Comparison of ENCODE assay signal across 8 cellular contexts in genomic region chr13:106533101-106533939, GRCh38. TPM values are rescaled to one million over a fixed set of nuclear protein-coding genes. Genes with fewer than 3 reads are reported as not detected.
DNase-seq lines count a peak whose midpoint lies in the region; ATAC-seq, FAIRE-seq and TF ChIP-seq lines count a peak whose summit lies in the region.

No MANE protein-coding gene starts in this region.

- intact Hi-C loops in endothelial cell of umbilical vein (cut with micrococcal nuclease) (loop anchor here (1.0 to 10.0 kb wide), 11 partner anchors 157 to 1549 kb away; no protein-coding TSS in a partner anchor), stomach (cut with DNase I; ENCODE audit: low total_unique reads) (no loop called here)

- peak overlapping the region; percentile 75 to 95 (median 87) for H3K4me3 ChIP-seq in endothelial cell of umbilical vein (replicated peaks in 1 of 3; ENCODE audit: insufficient read depth in 1 of 3, low read depth in 1 of 3, low read length in 3 of 3)
- peak overlapping the region; percentile 66 to 94 (median 72) for H3K4me3 ChIP-seq in stomach

- H3K4me1 Mint-ChIP-seq in WTC11 = peaks cover 62% of the 10 kb centered on the region

- H3K36me3 ChIP-seq in endothelial cell of umbilical vein (ENCODE audit: control insufficient read depth in 2 of 2, extremely low read depth in 1 of 2, insufficient read depth in 2 of 2, low read length in 2 of 2) = no peaks in the 10 kb centered on the region
- H3K36me3 ChIP-seq in stomach = no peaks in the 10 kb centered on the region

- peak overlapping the region; percentile 93 for H3K9ac ChIP-seq in endothelial cell of umbilical vein (replicated peaks; ENCODE audit: extremely low read depth, insufficient read depth, low read length)

- CTCF ChIA-PET in WTC11 (lab: Charles Lee) = interaction anchor here (0.8 to 1.4 kb wide), 4 partner anchors 61 to 1123 kb away, joined by 3 to 4 read pairs (median 4); no protein-coding TSS in a partner anchor
- CTCF ChIA-PET in endothelial cell of umbilical vein (lab: Charles Lee) = interaction anchor here (0.6 to 5.1 kb wide), 22 partner anchors 8 to 1962 kb away, joined by 3 to 36 read pairs (median 4); no protein-coding TSS in a partner anchor

- H4K20me1 ChIP-seq in endothelial cell of umbilical vein (replicated peaks; ENCODE audit: control insufficient read depth, extremely low read depth, insufficient read depth, low read length) = no peaks in the 10 kb centered on the region

- peak overlapping the region; percentile 89 for H3K4me3 Mint-ChIP-seq in WTC11

- H3K4me2 ChIP-seq in endothelial cell of umbilical vein (ENCODE audit: insufficient read depth, low read length) = peak overlapping the region; percentile 70

- dilution Hi-C loops in endothelial cell of umbilical vein (cut with MboI; ENCODE audit: extremely low pct_ligation_motif_present, low sequenced_read_pairs) = no loop called here

- peak; percentile 59 for FAIRE-seq in endothelial cell of umbilical vein (lab: Jason Lieb, UNC)

- POLR2A ChIA-PET in WTC11 (lab: Charles Lee) (interaction anchor here (0.8 to 1.9 kb wide), 2 partner anchors 33 to 481 kb away, joined by 3 to 9 read pairs; no protein-coding TSS in a partner anchor), endothelial cell of umbilical vein (lab: Charles Lee) (interaction anchor here (0.5 to 1.2 kb wide), 2 partner anchors 33 to 393 kb away, joined by 3 to 7 read pairs; no protein-coding TSS in a partner anchor)

- no peaks in the 10 kb centered on the region for H3K9me1 ChIP-seq in endothelial cell of umbilical vein (replicated peaks; ENCODE audit: control insufficient read depth, extremely low read depth, insufficient read depth, low read length)

- peak overlapping the region; percentile 17 for H2AFZ ChIP-seq in endothelial cell of umbilical vein (ENCODE audit: low read depth, low read length)

- H3K27ac ChIP-seq in endothelial cell of umbilical vein (ENCODE audit: insufficient read depth, low read depth, low read length) = peak overlapping the region; percentile 85
- H3K27ac ChIP-seq in stomach = peak overlapping the region; percentile 78 to 90 (median 88)

- H3K27ac Mint-ChIP-seq in WTC11 = peak overlapping the region; percentile 57; the same call in 1 of the 2 replicates

- H3K27me3 ChIP-seq in endothelial cell of umbilical vein (ENCODE audit: control insufficient read depth in 2 of 2, insufficient read depth in 2 of 2, low read length in 2 of 2) = no peaks in the 10 kb centered on the region
- H3K27me3 ChIP-seq in stomach = peaks cover 0 to 14% (median 10%) of the 10 kb centered on the region in 3 donors

- no peak for TF ChIP-seq EP300 in stomach (IDR thresholded peaks at IDR 0.05)

- H3K9me3 Mint-ChIP-seq in WTC11 = no peaks in the 10 kb centered on the region

- no peaks in the 10 kb centered on the region for H3K9me3 ChIP-seq in endothelial cell of umbilical vein (replicated peaks; ENCODE audit: control insufficient read depth, insufficient read depth, low read length)
- no peaks in the 10 kb centered on the region for H3K9me3 ChIP-seq in stomach

- TF ChIP-seq CTCF in WTC11 (IDR thresholded peaks at IDR 0.05) (peak; percentile 21; the same call in 1 of the 2 replicates), endothelial cell of umbilical vein (IDR thresholded peaks at IDR 0.05; ENCODE audit: extremely low read depth in 1 of 2, insufficient read depth in 1 of 2, low read depth in 1 of 2, low read length in 2 of 2) (peak; percentile 58 to 62), stomach (IDR thresholded peaks at IDR 0.05) (peak in 3 of 7 experiments; percentile 48 to 70 (median 60))

- H3K79me2 ChIP-seq in endothelial cell of umbilical vein (ENCODE audit: control insufficient read depth, insufficient read depth, low read length) = peaks cover 56% of the 10 kb centered on the region

- H3K36me3 Mint-ChIP-seq in WTC11 = no peaks in the 10 kb centered on the region

- 3 to 5% (median 4%) methylated on average over 35 to 44 of the region's 44 CpGs for WGBS in stomach, 5 donors

- H3K27me3 Mint-ChIP-seq in WTC11 (ENCODE audit: low read depth) = peaks cover 10% of the 10 kb centered on the region

- BruUV-seq in endothelial cell of umbilical vein (replicated peaks; lab: Mats Ljungman, UMichigan) = TSS peak; percentile 11

- ATAC-seq in WTC11 (peak; percentile 12), HG03095 (IDR thresholded peaks at IDR 0.05; ENCODE audit: unreplicated experiment) (no peak)

- TF ChIP-seq POLR2A in endothelial cell of umbilical vein (IDR thresholded peaks at IDR 0.05; ENCODE audit: low read depth, low read length) (no peak), stomach (IDR thresholded peaks at IDR 0.05) (no peak)

- H3K4me1 ChIP-seq in endothelial cell of umbilical vein (ENCODE audit: control insufficient read depth, extremely low read depth, insufficient read depth, low read length) = peaks cover 45% of the 10 kb centered on the region
- H3K4me1 ChIP-seq in stomach = peaks cover 19 to 73% (median 55%) of the 10 kb centered on the region in 4 donors

- DNase-seq in activated T-cell treated with anti-CD3 and anti-CD28 coated beads for 48 hours (ENCODE audit: low read depth) = peak; percentile 25
- DNase-seq in activated T-cell treated with anti-CD3 and anti-CD28 coated beads for 4 hours = no peak
- peak; percentile 60 for DNase-seq in NCI-H1417 treated with DMSO at 0.1 percent for 48 hours (lab: John Stamatoyannopoulos, UW)
- DNase-seq in WTC11 (ENCODE audit: low spot score) = peak; percentile 83
- peak; percentile 81 for DNase-seq in endothelial cell of umbilical vein (ENCODE audit: low read depth, low spot score)
- DNase-seq in medulla oblongata (ENCODE audit: extremely low spot score) = peak; percentile 87
- DNase-seq in stomach = peak; percentile 86

TF ChIP-seq in WTC11, 78 proteins besides CTCF, POLR2A, EP300 and RAD21:
- TF ChIP-seq NR1H2 (CRISPR knock-in tag; IDR thresholded peaks at IDR 0.05) = no peak
- 0 out of 2 replicates have a peak, but pooled peaks have one; percentile 11 for TF ChIP-seq ZNF423 (CRISPR knock-in tag; IDR thresholded peaks at IDR 0.05)
TF ChIP-seq in WTC11: peak in this region for 1.

TF ChIP-seq in endothelial cell of umbilical vein, 7 proteins besides CTCF, POLR2A, EP300 and RAD21:
- no peak for TF ChIP-seq JUN (IDR thresholded peaks at IDR 0.05; ENCODE audit: borderline replicate concordance, insufficient read depth, insufficient read length, low read depth)
- TF ChIP-seq MYC (IDR thresholded peaks at IDR 0.05; ENCODE audit: low read depth, low read length) = no peak
- peak; percentile 14 for TF ChIP-seq GATA2 (IDR thresholded peaks at IDR 0.05; ENCODE audit: insufficient read depth, insufficient read length, low read depth, low read length)
- peak; percentile 50 for TF ChIP-seq POLR2AphosphoS5 (IDR thresholded peaks at IDR 0.05; ENCODE audit: insufficient read depth, low read depth, low read length)
- TF ChIP-seq EZH2 (IDR thresholded peaks at IDR 0.05; ENCODE audit: borderline replicate concordance, low read depth, low read length, severe bottlenecking) = no peak
- no peak for TF ChIP-seq MAX (IDR thresholded peaks at IDR 0.05; ENCODE audit: insufficient read depth, insufficient read length)
- no peak for TF ChIP-seq FOS (IDR thresholded peaks at IDR 0.05; ENCODE audit: borderline replicate concordance, insufficient read depth, low read length)
TF ChIP-seq in endothelial cell of umbilical vein: peak in this region for 2.

RNA-seq across cellular contexts. Expression of gene EFNB2, which starts 2.1 kb away (rescaled TPM):
- total RNA-seq in WTC11 (2021) (14.9 to 15.9 TPM (median 15.0 TPM) in 3 replicates), endothelial cell of umbilical vein (69.5 and 80.3 TPM in 2 replicates), stomach (10 to 100 TPM; 11.6 to 48.7 (median 19.0) TPM)
- polyA plus RNA-seq in endothelial cell of umbilical vein (42.0 and 50.4 TPM in 2 replicates), stomach (1 to 10 TPM; 3.0 to 7.3 (median 7.2) TPM)
- 46.0 and 47.8 TPM in 2 replicates for polyA plus RNA-seq in endothelial cell of umbilical vein (2011; cell fraction: cytosol; rRNA removed)
- 125 and 151 TPM in 2 replicates for polyA plus RNA-seq in endothelial cell of umbilical vein (2011; cell fraction: nucleus; rRNA removed)
- 26.2 and 34.6 TPM in 2 replicates for polyA plus RNA-seq in endothelial cell of umbilical vein (2012)
- polyA minus RNA-seq in endothelial cell of umbilical vein = 97.3 and 109 TPM in 2 replicates
- polyA minus RNA-seq in endothelial cell of umbilical vein (2011; cell fraction: cytosol; rRNA and poly(A)+ RNA removed) = 0.51 TPM
- 147 and 153 TPM in 2 replicates for polyA minus RNA-seq in endothelial cell of umbilical vein (2011; cell fraction: nucleus; rRNA and poly(A)+ RNA removed)

RNA-seq across cellular contexts. Expression of gene ARGLU1, which starts 34.6 kb away (rescaled TPM):
- total RNA-seq in WTC11 (2021) (115 to 130 TPM (median 125 TPM) in 3 replicates), endothelial cell of umbilical vein (95.7 and 111 TPM in 2 replicates), stomach (100 to 1,000 TPM in 4 of 5 donors, 10 to 100 TPM in 1; 78.2 to 321 (median 129) TPM)
- polyA plus RNA-seq in endothelial cell of umbilical vein (41.8 and 44.4 TPM in 2 replicates), stomach (10 to 100 TPM; 16.6 to 88.6 (median 17.9) TPM)
- polyA plus RNA-seq in endothelial cell of umbilical vein (2011; cell fraction: cytosol; rRNA removed) = 20.6 and 30.6 TPM in 2 replicates
- polyA plus RNA-seq in endothelial cell of umbilical vein (2011; cell fraction: nucleus; rRNA removed) = 361 and 575 TPM in 2 replicates
- polyA plus RNA-seq in endothelial cell of umbilical vein (2012) = 61.3 and 103 TPM in 2 replicates
- polyA minus RNA-seq in endothelial cell of umbilical vein = 30.9 and 31.1 TPM in 2 replicates
- 8.6 TPM for polyA minus RNA-seq in endothelial cell of umbilical vein (2011; cell fraction: cytosol; rRNA and poly(A)+ RNA removed)
- 98.8 and 136 TPM in 2 replicates for polyA minus RNA-seq in endothelial cell of umbilical vein (2011; cell fraction: nucleus; rRNA and poly(A)+ RNA removed)
